In the genomic region with DNA sequence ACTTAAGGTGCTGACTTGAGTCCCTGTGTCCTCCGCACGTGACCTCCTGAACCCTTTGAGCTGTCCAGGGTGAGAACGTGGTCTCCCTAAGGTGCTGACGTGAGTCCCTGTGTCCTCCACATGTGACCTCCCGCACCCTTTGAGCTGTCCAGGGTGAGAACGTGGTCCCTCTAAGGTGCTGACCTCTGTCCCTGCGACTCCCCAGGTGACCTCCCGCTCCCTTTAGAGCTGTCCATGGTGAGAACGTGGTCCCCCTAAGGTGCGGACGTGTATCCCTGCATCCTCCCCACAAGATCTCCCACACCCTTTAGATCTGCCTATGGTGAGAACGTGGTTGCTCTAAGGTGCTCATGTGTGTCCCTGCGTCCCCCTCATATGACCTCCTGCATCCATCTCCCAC, we compare ENCODE assay signal across 30 cellular contexts.
"Had no signal": no experiment of that assay in that cellular context is flagged by ENCODE, and none has a peak within 500 bp of the region (broad histone marks: within the 10 kb centered on the region; RNA-seq: fewer than 3 reads in every experiment).

No MANE protein-coding gene starts in this region.

- H3K27me3 ChIP-seq: Peyer's patch had no signal

- DNase-seq: activated CD4-positive, alpha-beta T cell treated with anti-CD3 and anti-CD28 coated beads, Interleukin-2, amount 10 ng/mL, durations not matched to agents 24 days and 14 days; activated CD4-positive, alpha-beta T cell treated with anti-CD3 and anti-CD28 coated beads, Interleukin-2, amount 50 U/mL, for 4 hours; activated CD8-positive, alpha-beta T cell treated with anti-CD3 and anti-CD28 coated beads for 36 hours; activated gamma-delta T cell; activated naive CD4-positive, alpha-beta T cell treated with Interleukin-2 at 50 U/mL for 16 hours; activated naive CD8-positive, alpha-beta T cell treated with anti-CD3 and anti-CD28 coated beads, Interleukin-2, amount 50 U/mL, for 24 hours; activated T-cell treated with anti-CD3 and anti-CD28 coated beads, Interleukin-2, amount 50 U/mL, for 24 hours; anterior cingulate cortex; Kasumi-1; KG1; MG63; NCI-H1048; NCI-H1105 treated with DMSO at 0.1 percent for 48 hours; NCI-H1436; NCI-H1694; NCI-H1930; NCI-H2081 treated with DMSO at 0.1 percent for 48 hours; NCI-H226; NCI-H446 treated with DMSO at 0.1 percent for 48 hours; NCI-H524; NCI-H69; NCI-H82; PC-3; Peyer's patch; RPMI8226; SHP77 treated with DMSO at 0.1 percent for 48 hours; SK-N-SH had no signal

- H3K36me3 ChIP-seq: cardiac muscle cell, MG63, Peyer's patch, SJSA1 had no signal

- H3K4me1 ChIP-seq: Peyer's patch, SJSA1 had no signal

- ATAC-seq: activated CD8-positive, alpha-beta T cell treated with anti-CD3 and anti-CD28 coated beads for 36 hours; activated naive CD8-positive, alpha-beta T cell treated with anti-CD3 and anti-CD28 coated beads, Interleukin-2, amount 50 U/mL, for 24 hours; PC-3 had no signal

- H3K27ac ChIP-seq: cardiac muscle cell, Peyer's patch, SJSA1 had no signal

- H3K4me2 ChIP-seq: SK-N-SH had no signal

- FAIRE-seq: TTC549 had no signal

- H3K9me3 ChIP-seq: MG63, Peyer's patch, SJSA1, SK-N-SH had no signal

- H3K4me3 ChIP-seq: cardiac muscle cell, MG63, Peyer's patch, SJSA1 had no signal
